In genomic region chr1:224500802-224501201, GRCh38 we compare ENCODE assay signal across 19 cellular contexts.
A peak's percentile ranks its signal among the peaks of the same experiment; 100 is the strongest.
DNase-seq lines count a peak whose midpoint lies in the region; ATAC-seq and TF ChIP-seq lines count a peak whose summit lies in the region.
"Had no signal": no experiment of that assay in that cellular context is flagged by ENCODE, and none has a peak within 500 bp of the region (broad histone marks: within the 10 kb centered on the region; RNA-seq: fewer than 3 reads in every experiment).

No MANE protein-coding gene starts in this region.

- no peak for TF ChIP-seq CTCF in RWPE1 (conservative IDR thresholded peaks at IDR 0.05; ENCODE audit: low read depth)

- ATAC-seq in GM21447 (IDR thresholded peaks at IDR 0.05; ENCODE audit: unreplicated experiment): no peak
- ATAC-seq: A549; foreskin keratinocyte; natural killer cell treated with Interleukin-12 subunit alpha and Interleukin-12 subunit beta and Interleukin-15 and Interleukin-18, amount 100 ng/mL, for 72 hours had no signal

- POLR2A ChIA-PET in RWPE1 (lab: Yijun Ruan, JAX; ENCODE audit: low non-redundant PET): no interaction called here

- CTCF ChIA-PET in RWPE1 (lab: Yijun Ruan, JAX): interaction anchor here (0.6 kb wide), 1 partner anchor 322 kb away, joined by 5 read pairs; no protein-coding TSS in a partner anchor

- TF ChIP-seq POLR2A in erythroblast (IDR thresholded peaks at IDR 0.05; ENCODE audit: low read length): no peak

- H3K27ac ChIP-seq in RWPE1: peak overlapping the region; percentile 99
- H3K27ac ChIP-seq: A549, foreskin keratinocyte had no signal

- no peak overlapping the region; the same call in 1 of the 2 replicates for H3K4me3 ChIP-seq in Jurkat, Clone E6-1 (ENCODE audit: low read length)
- H3K4me3 ChIP-seq: A549, breast epithelium, lung had no signal

- peak; percentile 58 for DNase-seq in NCI-H2107 treated with DMSO at 0.1 percent for 48 hours (lab: John Stamatoyannopoulos, UW; ENCODE audit: unreplicated experiment)
- DNase-seq in NCI-H2107 (lab: John Stamatoyannopoulos, UW): no peak
- DNase-seq in Jurkat, Clone E6-1 (ENCODE audit: low read depth, low spot score): peak; percentile 76
- no peak for DNase-seq in RWPE1 (ENCODE audit: low spot score)
- DNase-seq in erythroblast (lab: John Stamatoyannopoulos, UW): peak; percentile 42 to 61
- DNase-seq in NCI-H226: no peak
- DNase-seq in A172 (ENCODE audit: low spot score): no peak
- DNase-seq: activated naive CD4-positive, alpha-beta T cell; endodermal cell; foreskin keratinocyte; NCI-H526 treated with DMSO at 0.1 percent for 48 hours; retina; RPMI8226; trophoblast cell had no signal

Comparison
In these comparisons a context has a peak if more than half of its experiments do, and no peak if none do; other contexts are left out.
1. DNase-seq: peak in NCI-H2107 treated with DMSO at 0.1 percent for 48 hours (single experiment), Jurkat, Clone E6-1 (single experiment) and erythroblast (2 of 2); none in NCI-H2107 (single experiment), RWPE1 (single experiment), NCI-H226 (single experiment) and A172 (single experiment).